ENCODE assay signal across 11 cellular contexts in the genomic region with DNA sequence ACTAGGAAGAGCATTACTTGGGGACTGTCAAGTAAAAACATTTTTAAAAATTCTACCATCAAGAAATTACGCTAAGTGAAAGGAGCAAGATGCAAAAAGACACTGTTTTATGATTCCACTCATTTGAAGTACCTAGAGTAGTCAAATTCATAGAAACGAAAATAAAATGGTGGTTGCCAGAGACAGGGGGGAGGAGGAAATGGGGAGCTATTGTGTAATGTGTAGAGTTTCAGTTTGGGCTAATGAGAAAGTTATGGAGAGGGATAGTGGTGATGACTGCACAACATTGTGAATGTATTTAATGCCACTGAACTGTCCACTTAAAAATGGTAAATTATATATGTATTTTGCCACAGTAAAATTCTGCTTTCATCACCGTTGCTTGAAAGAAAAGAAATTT.
A peak's percentile ranks its signal among the peaks of the same experiment; 100 is the strongest.
DNase-seq lines count a peak whose midpoint lies in the region; ATAC-seq and TF ChIP-seq lines count a peak whose summit lies in the region.
"Had no signal": no experiment of that assay in that cellular context is flagged by ENCODE, and none has a peak within 500 bp of the region (broad histone marks: within the 10 kb centered on the region; RNA-seq: fewer than 3 reads in every experiment).

No MANE protein-coding gene starts in this region.

- H3K27ac ChIP-seq in BLaER1 treated with 17β-estradiol and CSF1 and Interleukin-3, amounts not matched to agents 10 nM and 100 nM, result no peak overlapping the region
- H3K27ac ChIP-seq in OCI-LY7 (ENCODE audit: low read depth, low read length, poor library complexity, severe bottlenecking), result no peak overlapping the region
- no peak overlapping the region for H3K27ac ChIP-seq in upper lobe of left lung

- H3K27ac Mint-ChIP-seq in chondrocyte (ENCODE audit: unreplicated experiment) (peak overlapping the region; percentile 38), MCF 10A (ENCODE audit: low read depth, unreplicated experiment) (no peak overlapping the region)

- H3K9me2 ChIP-seq in OCI-LY7 (ENCODE audit: insufficient read depth, low read length), result no peaks in the 10 kb centered on the region; the same call in 1 of the 2 replicates

- POLR2A ChIA-PET in OCI-LY7 (lab: Charles Lee) (interaction anchor here (0.6 to 0.7 kb wide), 2 partner anchors 30 to 518 kb away, joined by 3 to 7 read pairs; no protein-coding TSS in a partner anchor), MCF 10A (lab: Yijun Ruan, JAX) (no interaction called here)

- peak; percentile 24 for DNase-seq in NOMO-1 treated with dmso at 0.1 percent for 144 hours (lab: John Stamatoyannopoulos, UW; ENCODE audit: unreplicated experiment)
- DNase-seq in chondrocyte (ENCODE audit: low spot score), result no peak
- no peak for DNase-seq in OCI-LY7 (ENCODE audit: low spot score)
- no peak for DNase-seq in MCF 10A (ENCODE audit: unreplicated experiment)
- DNase-seq in upper lobe of left lung, result no peak
- DNase-seq: amygdala, Kasumi-1, NCI-H2107 had no signal

- no peaks in the 10 kb centered on the region for H3K27me3 ChIP-seq in BLaER1 treated with 17β-estradiol and CSF1 and Interleukin-3, amounts not matched to agents 10 nM and 100 nM
- H3K27me3 ChIP-seq in upper lobe of left lung, result no peaks in the 10 kb centered on the region

- no peak overlapping the region for H2AFZ ChIP-seq in OCI-LY7 (ENCODE audit: low read length)

- no TSS peak for BruUV-seq in OCI-LY7 (replicated peaks; lab: Mats Ljungman, UMichigan)
- no TSS peak for BruUV-seq in MCF 10A (replicated peaks; lab: Mats Ljungman, UMichigan)

- no peak for TF ChIP-seq CTCF in chondrocyte (IDR thresholded peaks at IDR 0.05)
- no peak for TF ChIP-seq CTCF in OCI-LY7 (conservative IDR thresholded peaks at IDR 0.05; ENCODE audit: low read length)
- TF ChIP-seq CTCF in MCF 10A (IDR thresholded peaks at IDR 0.05; ENCODE audit: unreplicated experiment), result no peak
- TF ChIP-seq CTCF in upper lobe of left lung (IDR thresholded peaks at IDR 0.05), result no peak

- peaks cover 0 to 81% (median 0%) of the 10 kb centered on the region in 11 experiments; a peak in 5 of 22 replicates for H4K20me1 ChIP-seq in BLaER1 treated with 17β-estradiol and CSF1 and Interleukin-3, amounts not matched to agents 10 nM and 100 nM
- H4K20me1 ChIP-seq in OCI-LY7 (ENCODE audit: insufficient read depth, low read length), result no peaks in the 10 kb centered on the region

- ATAC-seq in GM19395 (IDR thresholded peaks at IDR 0.05; ENCODE audit: unreplicated experiment), result peak; percentile 65
- no peak for ATAC-seq in HG02642 (IDR thresholded peaks at IDR 0.05; ENCODE audit: poor library complexity, unreplicated experiment)
- no peak for ATAC-seq in upper lobe of left lung (ENCODE audit: low FRiP score in 2 of 2)

- peak overlapping the region in 10 of 11 experiments; percentile 0 to 52 (median 26); a peak in 15 of 22 replicates for H3K4me2 ChIP-seq in BLaER1 treated with 17β-estradiol and CSF1 and Interleukin-3, amounts not matched to agents 10 nM and 100 nM
- H3K4me2 ChIP-seq in OCI-LY7 (ENCODE audit: low read length), result no peak overlapping the region

- intact Hi-C loops in OCI-LY7 (cut with micrococcal nuclease; ENCODE audit: unreplicated experiment) (no loop called here), MCF 10A (cut with micrococcal nuclease) (no loop called here)

- no peak for TF ChIP-seq EP300 in upper lobe of left lung (IDR thresholded peaks at IDR 0.05)

- H3K27me3 Mint-ChIP-seq in chondrocyte (ENCODE audit: low read depth), result no peaks in the 10 kb centered on the region
- H3K27me3 Mint-ChIP-seq in MCF 10A (ENCODE audit: insufficient read depth, unreplicated experiment), result no peaks in the 10 kb centered on the region

- H3K36me3 Mint-ChIP-seq in chondrocyte (ENCODE audit: low read depth), result no peaks in the 10 kb centered on the region
- H3K36me3 Mint-ChIP-seq in MCF 10A (ENCODE audit: insufficient read depth, unreplicated experiment), result no peaks in the 10 kb centered on the region

- CTCF ChIA-PET in OCI-LY7 (lab: Charles Lee; ENCODE audit: unreplicated experiment) (no interaction called here), MCF 10A (lab: Yijun Ruan, JAX) (no interaction called here)

- no peak overlapping the region for H3K4me3 ChIP-seq in BLaER1 treated with 17β-estradiol and CSF1 and Interleukin-3, amounts not matched to agents 10 nM and 100 nM
- H3K4me3 ChIP-seq in OCI-LY7 (ENCODE audit: low read depth, low read length, poor library complexity, severe bottlenecking), result no peak overlapping the region
- no peak overlapping the region for H3K4me3 ChIP-seq in upper lobe of left lung

- H3K9me3 Mint-ChIP-seq in chondrocyte (ENCODE audit: low read depth), result no peaks in the 10 kb centered on the region
- no peaks in the 10 kb centered on the region for H3K9me3 Mint-ChIP-seq in MCF 10A (ENCODE audit: unreplicated experiment)

- no peaks in the 10 kb centered on the region; a peak in 3 of 22 replicates for H3K36me3 ChIP-seq in BLaER1 treated with 17β-estradiol and CSF1 and Interleukin-3, amounts not matched to agents 10 nM and 100 nM
- H3K36me3 ChIP-seq in OCI-LY7 (ENCODE audit: insufficient read depth, low read length) (no peaks in the 10 kb centered on the region), upper lobe of left lung (no peaks in the 10 kb centered on the region)

- H3K79me2 ChIP-seq in OCI-LY7 (ENCODE audit: insufficient read depth, low read depth, low read length), result no peaks in the 10 kb centered on the region

- H3K4me3 Mint-ChIP-seq in chondrocyte (ENCODE audit: unreplicated experiment) (no peak overlapping the region), MCF 10A (ENCODE audit: unreplicated experiment) (no peak overlapping the region)

- no peak for TF ChIP-seq POLR2A in upper lobe of left lung (IDR thresholded peaks at IDR 0.05)

- H3K4me1 Mint-ChIP-seq in chondrocyte (ENCODE audit: low read depth) (peaks cover 41% of the 10 kb centered on the region), MCF 10A (ENCODE audit: insufficient read depth, unreplicated experiment) (peaks cover 28% of the 10 kb centered on the region)

- peaks cover 5 to 31% (median 13%) of the 10 kb centered on the region in 10 experiments; a peak in 15 of 20 replicates for H3K4me1 ChIP-seq in BLaER1 treated with 17β-estradiol and CSF1 and Interleukin-3, amounts not matched to agents 10 nM and 100 nM
- H3K4me1 ChIP-seq in OCI-LY7 (ENCODE audit: insufficient read depth, low read length, poor library complexity, severe bottlenecking) (no peaks in the 10 kb centered on the region), upper lobe of left lung (no peaks in the 10 kb centered on the region)

- WGBS in upper lobe of left lung, 2 donors, result 72 to 79% methylated on average over 3 of the region's 3 CpGs

- peaks cover 0 to under 1% (median 0%) of the 10 kb centered on the region in 11 experiments; a peak in 2 of 22 replicates for H3K9me3 ChIP-seq in BLaER1 treated with 17β-estradiol and CSF1 and Interleukin-3, amounts not matched to agents 10 nM and 100 nM (replicated peaks in 1 of 11)
- H3K9me3 ChIP-seq in OCI-LY7 (ENCODE audit: low read length), result no peaks in the 10 kb centered on the region
- no peaks in the 10 kb centered on the region for H3K9me3 ChIP-seq in upper lobe of left lung

- H3K9ac ChIP-seq in BLaER1 treated with 17β-estradiol and CSF1 and Interleukin-3, amounts not matched to agents 10 nM and 100 nM, result no peak overlapping the region
